Comparison of ENCODE assay signal across 20 cellular contexts in genomic region chr7:140570120-140570519, GRCh38.
DNase-seq lines count a peak whose midpoint lies in the region; ATAC-seq and TF ChIP-seq lines count a peak whose summit lies in the region.
"Had no signal": no experiment of that assay in that cellular context is flagged by ENCODE, and none has a peak within 500 bp of the region (broad histone marks: within the 10 kb centered on the region; RNA-seq: fewer than 3 reads in every experiment).

No MANE protein-coding gene starts in this region.

- H3K9me3 Mint-ChIP-seq in activated T-cell treated with anti-CD3 and anti-CD28 coated beads, Interleukin-2, amount 50 U/mL, for 4 hours: no peaks in the 10 kb centered on the region
- H3K9me3 Mint-ChIP-seq in type B pancreatic cell: no peaks in the 10 kb centered on the region
- H3K9me3 Mint-ChIP-seq: CD4-positive, CD25-positive, alpha-beta regulatory T cell; CD8-positive, alpha-beta memory T cell; H9 had no signal

- no peak overlapping the region for H2BK120ac ChIP-seq in neuronal stem cell (ENCODE audit: low read depth, low read length)

- H2BK12ac ChIP-seq in neuronal stem cell (ENCODE audit: low read length): no peak overlapping the region

- H3K36me3 Mint-ChIP-seq in activated T-cell treated with anti-CD3 and anti-CD28 coated beads, Interleukin-2, amount 50 U/mL, for 4 hours (ENCODE audit: insufficient read depth): no peaks in the 10 kb centered on the region
- H3K36me3 Mint-ChIP-seq in type B pancreatic cell: peaks cover 5% of the 10 kb centered on the region
- H3K36me3 Mint-ChIP-seq: CD4-positive, CD25-positive, alpha-beta regulatory T cell; CD8-positive, alpha-beta memory T cell had no signal

- peak overlapping the region; percentile 44 for H3K18ac ChIP-seq in neuronal stem cell (ENCODE audit: low read length)

- H3K9me3 ChIP-seq in right atrium auricular region (no peaks in the 10 kb centered on the region), esophagus muscularis mucosa (no peaks in the 10 kb centered on the region), neuronal stem cell (replicated peaks in 1 of 2; ENCODE audit: control insufficient read depth in 2 of 2, insufficient read depth in 1 of 2, low read depth in 1 of 2, low read length in 2 of 2) (peaks cover 0 to 1% of the 10 kb centered on the region in 2 donors)
- H3K9me3 ChIP-seq: BE2C had no signal

- H3K36me3 ChIP-seq in right atrium auricular region (no peaks in the 10 kb centered on the region), esophagus muscularis mucosa (peaks cover 0 to 43% (median 25%) of the 10 kb centered on the region in 4 donors), neuronal stem cell (replicated peaks in 1 of 2; ENCODE audit: control insufficient read depth in 2 of 2, insufficient read depth in 2 of 2, low read length in 2 of 2) (peaks cover 39 to 83% of the 10 kb centered on the region in 2 donors)
- H3K36me3 ChIP-seq: BE2C had no signal

- no peak overlapping the region for H4K91ac ChIP-seq in neuronal stem cell (ENCODE audit: low read depth, low read length, poor library complexity)

- no peak overlapping the region for H3K14ac ChIP-seq in neuronal stem cell (ENCODE audit: low read length)

- H2AFZ ChIP-seq in neuronal stem cell (ENCODE audit: low read length): no peak overlapping the region

- WGBS in esophagus muscularis mucosa: 56% methylated on average over 10 of the region's 10 CpGs
- WGBS in neuronal stem cell (ENCODE audit: extremely low coverage in 2 of 2, insufficient read length in 2 of 2, insufficient replicate concordance in 1 of 2), 2 donors: no CpG with 5 or more reads among the region's 10 CpGs

- H3K27ac Mint-ChIP-seq in type B pancreatic cell: no peak overlapping the region
- H3K27ac Mint-ChIP-seq: CD4-positive, CD25-positive, alpha-beta regulatory T cell; CD8-positive, alpha-beta memory T cell had no signal

- no peak for TF ChIP-seq EP300 in esophagus muscularis mucosa (IDR thresholded peaks at IDR 0.05)

- peaks cover 0 to 36% of the 10 kb centered on the region in 2 donors for H3K4me1 ChIP-seq in right atrium auricular region
- peaks cover 34 to 68% (median 62%) of the 10 kb centered on the region in 4 donors for H3K4me1 ChIP-seq in esophagus muscularis mucosa
- H3K4me1 ChIP-seq in neuronal stem cell (ENCODE audit: control insufficient read depth in 2 of 2, insufficient read depth in 1 of 2, low read depth in 1 of 2, low read length in 2 of 2): peaks cover 0 to under 1% of the 10 kb centered on the region in 2 donors

- H3K27me3 ChIP-seq in right atrium auricular region (no peaks in the 10 kb centered on the region), esophagus muscularis mucosa (no peaks in the 10 kb centered on the region), neuronal stem cell (ENCODE audit: control insufficient read depth in 3 of 3, insufficient read depth in 3 of 3, low read depth in 1 of 3, low read length in 3 of 3) (no peaks in the 10 kb centered on the region)
- H3K27me3 ChIP-seq: BE2C had no signal

- H2AK5ac ChIP-seq in neuronal stem cell (ENCODE audit: low read depth, low read length): no peak overlapping the region

- H3K4me3 Mint-ChIP-seq in activated T-cell treated with anti-CD3 and anti-CD28 coated beads, Interleukin-2, amount 50 U/mL, for 4 hours: no peak overlapping the region
- no peak overlapping the region for H3K4me3 Mint-ChIP-seq in type B pancreatic cell
- H3K4me3 Mint-ChIP-seq: CD4-positive, CD25-positive, alpha-beta regulatory T cell; CD8-positive, alpha-beta memory T cell; H9 had no signal

- no peak overlapping the region for H3K4me3 ChIP-seq in right atrium auricular region
- H3K4me3 ChIP-seq in esophagus muscularis mucosa: no peak overlapping the region
- H3K4me3 ChIP-seq in neuronal stem cell (ENCODE audit: low read length in 2 of 2): no peak overlapping the region
- H3K4me3 ChIP-seq: GM12878 had no signal

- no peaks in the 10 kb centered on the region for H3K4me1 Mint-ChIP-seq in activated T-cell treated with anti-CD3 and anti-CD28 coated beads, Interleukin-2, amount 50 U/mL, for 4 hours (ENCODE audit: low read depth)
- peaks cover 1% of the 10 kb centered on the region for H3K4me1 Mint-ChIP-seq in type B pancreatic cell (ENCODE audit: unreplicated experiment)
- H3K4me1 Mint-ChIP-seq: CD4-positive, CD25-positive, alpha-beta regulatory T cell; CD8-positive, alpha-beta memory T cell; H9 had no signal

- TF ChIP-seq CTCF in right atrium auricular region (IDR thresholded peaks at IDR 0.05): no peak
- TF ChIP-seq CTCF in esophagus muscularis mucosa (IDR thresholded peaks at IDR 0.05): no peak
- TF ChIP-seq CTCF in type B pancreatic cell (conservative IDR thresholded peaks at IDR 0.05): no peak

- TF ChIP-seq POLR2A in esophagus muscularis mucosa (IDR thresholded peaks at IDR 0.05; ENCODE audit: low read depth): no peak

- H3K9ac ChIP-seq in neuronal stem cell (ENCODE audit: low read depth, low read length, poor library complexity): no peak overlapping the region

- no peak overlapping the region for H3K4ac ChIP-seq in neuronal stem cell (ENCODE audit: low read length)

- H3K27me3 Mint-ChIP-seq in activated T-cell treated with anti-CD3 and anti-CD28 coated beads, Interleukin-2, amount 50 U/mL, for 4 hours (ENCODE audit: low read depth): peaks cover 14% of the 10 kb centered on the region
- no peaks in the 10 kb centered on the region for H3K27me3 Mint-ChIP-seq in type B pancreatic cell

- intact Hi-C loops in left cardiac atrium (cut with DNase I): no loop called here
- intact Hi-C loops in esophagus muscularis mucosa (cut with DNase I): no loop called here

- H3K4me2 ChIP-seq in neuronal stem cell (ENCODE audit: insufficient read depth, low read length, poor library complexity, severe bottlenecking): no peak overlapping the region

- no peak for ATAC-seq in left cardiac atrium
- no peak for ATAC-seq in activated T-cell treated with anti-CD3 and anti-CD28 coated beads, Interleukin-2, amount 50 U/mL, for 4 hours
- ATAC-seq: GM12878 had no signal

- DNase-seq in right atrium auricular region (ENCODE audit: low spot score) (no peak), left cardiac atrium (no peak), esophagus muscularis mucosa (ENCODE audit: extremely low spot score) (no peak), neuronal stem cell (ENCODE audit: low spot score) (no peak), type B pancreatic cell (ENCODE audit: extremely low spot score, unreplicated experiment) (no peak)
- DNase-seq in stimulated activated CD4-positive, alpha-beta T cell treated with anti-CD3 and anti-CD28 coated beads, Interleukin-2, amount 100 ng/mL, for 24 hours: no peak
- DNase-seq in activated T-cell treated with anti-CD3 and anti-CD28 coated beads, Interleukin-2, amount 50 U/mL, for 4 hours: no peak
- DNase-seq: ACHN; BE2C; C1 segment of cervical spinal cord; CD4-positive, CD25-positive, alpha-beta regulatory T cell; CD8-positive, alpha-beta memory T cell; COR-L47; DMS 273 treated with DMSO at 0.1 percent for 48 hours; DMS53; DND-41; EL; GOT3; H9 had no signal

- H3K27ac ChIP-seq in right atrium auricular region (peak overlapping the region; percentile 23 to 56), esophagus muscularis mucosa (replicated peaks in 1 of 4) (peak overlapping the region; percentile 88 to 91 (median 89)), neuronal stem cell (replicated peaks; ENCODE audit: low read length) (no peak overlapping the region)

- H2BK5ac ChIP-seq in neuronal stem cell (ENCODE audit: low read length): no peak overlapping the region

- H4K8ac ChIP-seq in neuronal stem cell (ENCODE audit: low read depth, low read length): no peak overlapping the region

- H3K23ac ChIP-seq in neuronal stem cell (ENCODE audit: low read depth, low read length, poor library complexity): no peak overlapping the region

- H2BK15ac ChIP-seq in neuronal stem cell (ENCODE audit: low read length): no peak overlapping the region

- H3K79me1 ChIP-seq in neuronal stem cell (ENCODE audit: low read depth, low read length): no peaks in the 10 kb centered on the region
